Comparison of ENCODE assay signal across 13 cellular contexts in genomic region chr10:71302451-71302850, GRCh38. TPM values are rescaled to one million over a fixed set of nuclear protein-coding genes. Genes with fewer than 3 reads are reported as not detected.
DNase-seq lines count a peak whose midpoint lies in the region; ATAC-seq and TF ChIP-seq lines count a peak whose summit lies in the region.
"Had no signal": no experiment of that assay in that cellular context is flagged by ENCODE, and none has a peak within 500 bp of the region (broad histone marks: within the 10 kb centered on the region; RNA-seq: fewer than 3 reads in every experiment).

No MANE protein-coding gene starts in this region.

- H4K20me1 ChIP-seq in HCT116 (ENCODE audit: insufficient read depth), result no peaks in the 10 kb centered on the region

- ATAC-seq in HCT116, result no peak

- no peak overlapping the region for H3K9ac ChIP-seq in HCT116 (ENCODE audit: low read length)

- no peak for TF ChIP-seq RAD21 in HCT116 (IDR thresholded peaks at IDR 0.05; ENCODE audit: low read depth)

- TF ChIP-seq CTCF in HCT116 (IDR thresholded peaks at IDR 0.05 in 2 of 3, conservative IDR thresholded peaks at IDR 0.05 in 1 of 3; ENCODE audit: borderline replicate concordance in 1 of 3, insufficient read depth in 1 of 3, low read depth in 2 of 3, low read length in 2 of 3) (no peak), RWPE1 (conservative IDR thresholded peaks at IDR 0.05; ENCODE audit: low read depth) (no peak), endothelial cell (IDR thresholded peaks at IDR 0.05; ENCODE audit: unreplicated experiment) (no peak), progenitor cell of endocrine pancreas (IDR thresholded peaks at IDR 0.05; ENCODE audit: unreplicated experiment) (no peak)

- DNase-seq in HCT116 (ENCODE audit: low read depth, low spot score) (no peak), RWPE1 (ENCODE audit: low spot score) (no peak), endothelial cell (ENCODE audit: low spot score) (no peak), progenitor cell of endocrine pancreas (ENCODE audit: low spot score, unreplicated experiment) (no peak), iPS-NIHi7 (ENCODE audit: extremely low spot score) (no peak), GM03348 (ENCODE audit: low spot score) (no peak)
- DNase-seq: Calu3; CD4-positive, alpha-beta memory T cell; COR-L47; DMS53; H9; HFFc6 had no signal

- H3K27ac ChIP-seq in HCT116 (ENCODE audit: low read depth, low read length) (no peak overlapping the region), RWPE1 (peak overlapping the region; percentile 82; the same call in 1 of the 2 replicates)

- H3K27ac Mint-ChIP-seq in endothelial cell (ENCODE audit: unreplicated experiment), result peak overlapping the region; percentile 48
- peak overlapping the region; percentile 81 for H3K27ac Mint-ChIP-seq in progenitor cell of endocrine pancreas
- H3K27ac Mint-ChIP-seq: CD4-positive, alpha-beta memory T cell; GM23338; H9; HFFc6 had no signal

- peaks cover 41% of the 10 kb centered on the region for H3K36me3 Mint-ChIP-seq in endothelial cell (ENCODE audit: low read depth, unreplicated experiment)
- no peaks in the 10 kb centered on the region for H3K36me3 Mint-ChIP-seq in progenitor cell of endocrine pancreas (ENCODE audit: insufficient read depth)
- H3K36me3 Mint-ChIP-seq: CD4-positive, alpha-beta memory T cell had no signal

- POLR2A ChIA-PET in HCT116 (lab: Charles Lee) (no interaction called here), RWPE1 (lab: Yijun Ruan, JAX; ENCODE audit: low non-redundant PET) (no interaction called here)

- H3K4me1 ChIP-seq in HCT116 (ENCODE audit: control insufficient read depth in 1 of 2, insufficient read depth in 2 of 2, low read length in 2 of 2), result peaks cover 0 to 8% of the 10 kb centered on the region in 2 experiments; a peak in 2 of 4 replicates

- no peak overlapping the region for H3K4me2 ChIP-seq in HCT116 (ENCODE audit: low read length)
- H3K4me2 ChIP-seq: GM23338 had no signal

- peak overlapping the region; percentile 58 for H3K4me3 Mint-ChIP-seq in endothelial cell (ENCODE audit: unreplicated experiment)
- no peak overlapping the region for H3K4me3 Mint-ChIP-seq in progenitor cell of endocrine pancreas (ENCODE audit: low read depth)
- H3K4me3 Mint-ChIP-seq: CD4-positive, alpha-beta memory T cell; GM23338; H9; HFFc6 had no signal

- no peak for TF ChIP-seq POLR2A in HCT116 (IDR thresholded peaks at IDR 0.05; ENCODE audit: borderline replicate concordance, extremely low read depth, insufficient read depth, insufficient read length)

- no peak overlapping the region for H2AFZ ChIP-seq in HCT116 (ENCODE audit: low read depth, low read length, poor library complexity, severe bottlenecking)
- H2AFZ ChIP-seq: GM23338 had no signal

- H3K79me2 ChIP-seq in HCT116 (ENCODE audit: insufficient read depth, low read length), result no peaks in the 10 kb centered on the region

- no peak overlapping the region for H3K4me3 ChIP-seq in HCT116 (replicated peaks in 1 of 2; ENCODE audit: low read depth in 1 of 2, low read length in 2 of 2)
- H3K4me3 ChIP-seq: GM23338 had no signal

- H3K36me3 ChIP-seq in HCT116 (ENCODE audit: control insufficient read depth in 1 of 2, insufficient read depth in 2 of 2, low read length in 2 of 2), result peaks cover 0 to 6% of the 10 kb centered on the region in 2 experiments; a peak in 1 of 4 replicates

- no peaks in the 10 kb centered on the region for H3K9me3 Mint-ChIP-seq in endothelial cell (ENCODE audit: unreplicated experiment)
- H3K9me3 Mint-ChIP-seq in progenitor cell of endocrine pancreas (ENCODE audit: low read depth), result no peaks in the 10 kb centered on the region
- H3K9me3 Mint-ChIP-seq: CD4-positive, alpha-beta memory T cell; GM23338; H9; HFFc6 had no signal

- no peaks in the 10 kb centered on the region for H3K27me3 ChIP-seq in HCT116 (ENCODE audit: insufficient read depth, low read length)

- RAD21 ChIA-PET in HCT116 (lab: Charles Lee; ENCODE audit: low non-redundant PET in 1 of 2, low total read pairs in 2 of 2, uncharacterized antibody in 2 of 2, unreplicated experiment in 2 of 2), result no interaction called here

- H3K4me1 Mint-ChIP-seq in endothelial cell (ENCODE audit: unreplicated experiment), result peaks cover 2% of the 10 kb centered on the region
- peaks cover 10% of the 10 kb centered on the region for H3K4me1 Mint-ChIP-seq in progenitor cell of endocrine pancreas (ENCODE audit: low read depth)
- H3K4me1 Mint-ChIP-seq: GM23338 had no signal

- intact Hi-C loops in HCT116 (cut with micrococcal nuclease), result no loop called here

- H3K27me3 Mint-ChIP-seq in endothelial cell (ENCODE audit: unreplicated experiment) (peaks cover 44% of the 10 kb centered on the region), progenitor cell of endocrine pancreas (no peaks in the 10 kb centered on the region)

- BruUV-seq in HCT116 (replicated peaks; lab: Mats Ljungman, UMichigan), result TSS peak; percentile 39

- H3K9me3 ChIP-seq in HCT116 (ENCODE audit: control insufficient read depth in 1 of 2, insufficient read depth in 1 of 2, low read depth in 1 of 2, low read length in 2 of 2), result no peaks in the 10 kb centered on the region

- no peaks in the 10 kb centered on the region for H3K9me2 ChIP-seq in HCT116 (ENCODE audit: insufficient read depth)

- CTCF ChIA-PET in HCT116 (lab: Charles Lee) (no interaction called here), RWPE1 (lab: Yijun Ruan, JAX) (interaction anchor here (0.6 to 1.0 kb wide), 5 partner anchors 32 to 498 kb away, joined by 3 to 4 read pairs (median 3); no protein-coding TSS in a partner anchor)

TF ChIP-seq in HCT116, 20 proteins besides CTCF, POLR2A, EP300 and RAD21:
- TF ChIP-seq JUND (IDR thresholded peaks at IDR 0.05) (no peak), ZFX (IDR thresholded peaks at IDR 0.05) (no peak), ATF3 (IDR thresholded peaks at IDR 0.05) (no peak), CBX3 (IDR thresholded peaks at IDR 0.05; ENCODE audit: low read depth) (no peak), ZBTB33 (IDR thresholded peaks at IDR 0.05; ENCODE audit: extremely low read depth, insufficient replicate concordance, low read length) (no peak), CEBPB (IDR thresholded peaks at IDR 0.05; ENCODE audit: low read depth) (no peak), POLR2AphosphoS5 (IDR thresholded peaks at IDR 0.05; ENCODE audit: low read depth, low read length) (no peak)

RNA-seq across cellular contexts. Expression of gene SLC29A3, which starts 16.6 kb away (rescaled TPM):
- total RNA-seq in HCT116 (2021; ENCODE audit: unreplicated experiment) (5.9 TPM), endothelial cell (ENCODE audit: unreplicated experiment) (11.7 TPM), progenitor cell of endocrine pancreas (13.3 and 13.7 TPM in 2 replicates)
- 5.5 and 6.5 TPM in 2 replicates for polyA plus RNA-seq in HCT116 (2012)
